In genomic region chr7:144713850-144714249, GRCh38 we compare ENCODE assay signal across 20 cellular contexts.
DNase-seq lines count a peak whose midpoint lies in the region; ATAC-seq and TF ChIP-seq lines count a peak whose summit lies in the region.
"Had no signal": no experiment of that assay in that cellular context is flagged by ENCODE, and none has a peak within 500 bp of the region (broad histone marks: within the 10 kb centered on the region; RNA-seq: fewer than 3 reads in every experiment).

No MANE protein-coding gene starts in this region.

- H3K9me3 Mint-ChIP-seq in endothelial cell (ENCODE audit: unreplicated experiment) = no peaks in the 10 kb centered on the region

- H3K4me1 Mint-ChIP-seq in endothelial cell (ENCODE audit: unreplicated experiment) = peaks cover 33% of the 10 kb centered on the region

- TF ChIP-seq CTCF in endothelial cell (IDR thresholded peaks at IDR 0.05; ENCODE audit: unreplicated experiment) = no peak

- H3K36me3 Mint-ChIP-seq in endothelial cell (ENCODE audit: low read depth, unreplicated experiment) = no peaks in the 10 kb centered on the region

- H3K4me3 Mint-ChIP-seq in endothelial cell (ENCODE audit: unreplicated experiment) = no peak overlapping the region
- H3K4me3 Mint-ChIP-seq: activated CD4-positive, alpha-beta T cell treated with anti-CD3 and anti-CD28 coated beads, Interleukin-2, amount 10 ng/mL, durations not matched to agents 7 days and 5 days; CD4-positive, CD25-positive, alpha-beta regulatory T cell; stimulated activated memory B cell treated with anti-CD40 and anti-IgM and Interleukin-4, amounts not matched to agents 10 μg/mL and 1 μg/mL and 100 μg/mL, for 72 hours had no signal

- ATAC-seq in GM18870 (IDR thresholded peaks at IDR 0.05; ENCODE audit: unreplicated experiment) (peak; percentile 66), GM19468 (IDR thresholded peaks at IDR 0.05; ENCODE audit: extremely low read depth, unreplicated experiment) (peak; percentile 48), HG02798 (IDR thresholded peaks at IDR 0.05; ENCODE audit: poor library complexity, unreplicated experiment) (peak; percentile 67), HG03439 (IDR thresholded peaks at IDR 0.05; ENCODE audit: unreplicated experiment) (no peak)
- ATAC-seq: heart left ventricle; mucosa of descending colon; stimulated activated memory B cell treated with anti-CD40 and anti-IgM and Interleukin-4, amounts not matched to agents 10 μg/mL and 1 μg/mL and 100 μg/mL, for 72 hours had no signal

- H3K27ac Mint-ChIP-seq in endothelial cell (ENCODE audit: unreplicated experiment) = peak overlapping the region; percentile 73
- H3K27ac Mint-ChIP-seq: activated CD4-positive, alpha-beta T cell treated with anti-CD3 and anti-CD28 coated beads, Interleukin-2, amount 10 ng/mL, durations not matched to agents 7 days and 5 days; progenitor cell of endocrine pancreas; stimulated activated memory B cell treated with anti-CD40 and anti-IgM and Interleukin-4, amounts not matched to agents 10 μg/mL and 1 μg/mL and 100 μg/mL, for 72 hours had no signal

- DNase-seq in endothelial cell (ENCODE audit: low spot score) = no peak
- no peak for DNase-seq in foreskin melanocyte
- no peak for DNase-seq in OCI-M2 (lab: John Stamatoyannopoulos, UW; ENCODE audit: unreplicated experiment)
- DNase-seq: activated CD4-positive, alpha-beta T cell treated with anti-CD3 and anti-CD28 coated beads, Interleukin-2, amount 10 ng/mL, durations not matched to agents 7 days and 5 days; activated gamma-delta T cell; CD4-positive, CD25-positive, alpha-beta regulatory T cell; dermis blood vessel endothelial cell; DMS 273 treated with DMSO at 0.1 percent for 48 hours; heart left ventricle; mucosa of descending colon; NCI-H187 treated with DMSO at 0.1 percent for 48 hours; NCI-H226; SJCRH30; thyroid gland had no signal

- H3K27me3 Mint-ChIP-seq in endothelial cell (ENCODE audit: unreplicated experiment) = no peaks in the 10 kb centered on the region
- H3K27me3 Mint-ChIP-seq: activated CD4-positive, alpha-beta T cell treated with anti-CD3 and anti-CD28 coated beads, Interleukin-2, amount 10 ng/mL, durations not matched to agents 7 days and 5 days; CD4-positive, CD25-positive, alpha-beta regulatory T cell; stimulated activated memory B cell treated with anti-CD40 and anti-IgM and Interleukin-4, amounts not matched to agents 10 μg/mL and 1 μg/mL and 100 μg/mL, for 72 hours had no signal
